Comparison of ENCODE assay signal across 27 cellular contexts in genomic region chr6:50925548-50925947, GRCh38.
A peak's percentile ranks its signal among the peaks of the same experiment; 100 is the strongest.
DNase-seq lines count a peak whose midpoint lies in the region; ATAC-seq, FAIRE-seq and TF ChIP-seq lines count a peak whose summit lies in the region.
"Had no signal": no experiment of that assay in that cellular context is flagged by ENCODE, and none has a peak within 500 bp of the region (broad histone marks: within the 10 kb centered on the region; RNA-seq: fewer than 3 reads in every experiment).

No MANE protein-coding gene starts in this region.

- peak; percentile 74 for FAIRE-seq in K562 (lab: Jason Lieb, UNC)
- FAIRE-seq: A549, D721Med, GM18507 had no signal

- TF ChIP-seq CTCF in K562 (IDR thresholded peaks at IDR 0.05 in 2 of 3, conservative IDR thresholded peaks at IDR 0.05 in 1 of 3; ENCODE audit: insufficient read depth in 2 of 3, low read depth in 1 of 3, low read length in 3 of 3): no peak
- TF ChIP-seq CTCF in brain microvascular endothelial cell (IDR thresholded peaks at IDR 0.05; ENCODE audit: low read depth, low read length, missing control alignments): no peak

- H3K27ac ChIP-seq in K562 (ENCODE audit: extremely low read depth, low read depth, low read length) (no peak overlapping the region), mesendoderm (ENCODE audit: low read depth, low read length) (no peak overlapping the region), brain microvascular endothelial cell (no peak overlapping the region)
- H3K27ac ChIP-seq: A549; BLaER1 treated with 17β-estradiol and CSF1 and Interleukin-3, amounts not matched to agents 10 nM and 100 nM; GM23248; KMS-11; RWPE1 had no signal

- no peak for TF ChIP-seq RAD21 in K562 (CRISPR knock-in tag; conservative IDR thresholded peaks at IDR 0.05 in 1 of 2, IDR thresholded peaks at IDR 0.05 in 1 of 2)

- H2BK15ac ChIP-seq in mesendoderm (replicated peaks; ENCODE audit: low read depth): no peak overlapping the region

- POLR2A ChIA-PET in K562 (lab: Yijun Ruan, JAX): interaction anchor here (0.6 to 0.9 kb wide), 2 partner anchors 20 to 334 kb away, joined by 3 read pairs; no protein-coding TSS in a partner anchor
- POLR2A ChIA-PET in activated CD4-positive, alpha-beta T cell treated with anti-CD3 and anti-CD28 coated beads for 36 hours (lab: Charles Lee): no interaction called here

- no peaks in the 10 kb centered on the region for H3K36me3 Mint-ChIP-seq in activated CD4-positive, alpha-beta T cell treated with anti-CD3 and anti-CD28 coated beads for 36 hours (ENCODE audit: low read depth)

- peak; percentile 51 for DNase-seq in NCI-H69 (lab: John Stamatoyannopoulos, UW)
- DNase-seq in K562 (ENCODE audit: extremely low read depth in 1 of 4, low spot score in 3 of 4): peak in 2 of 4 experiments; percentile 25 to 41
- peak; percentile 15 for DNase-seq in iPS DF 19.7 (ENCODE audit: low read depth, low spot score)
- DNase-seq in mesendoderm: peak; percentile 78
- DNase-seq in activated CD4-positive, alpha-beta T cell treated with anti-CD3 and anti-CD28 coated beads for 36 hours: no peak
- DNase-seq in brain microvascular endothelial cell: no peak
- DNase-seq: AML-193; CD4-positive, alpha-beta T cell; GM23248; HFFc6; IMR-90; MM.1S; NCI-H1048; NCI-H1417; NCI-H1694; NCI-H2081; NCI-H2171; NCI-H526; SHP77 had no signal

- no peak overlapping the region for H3K23ac ChIP-seq in mesendoderm (ENCODE audit: low read length)

- no peaks in the 10 kb centered on the region for H3K9me1 ChIP-seq in K562 (ENCODE audit: control insufficient read depth, insufficient read depth, low read length)

- no peak overlapping the region for H3K4me3 ChIP-seq in K562
- no peak overlapping the region for H3K4me3 ChIP-seq in mesendoderm (ENCODE audit: low read length)
- H3K4me3 ChIP-seq in brain microvascular endothelial cell (ENCODE audit: low read depth, low read length): no peak overlapping the region
- H3K4me3 ChIP-seq: A549; BLaER1 treated with 17β-estradiol and CSF1 and Interleukin-3, amounts not matched to agents 10 nM and 100 nM; GM23248; HAP-1 had no signal

- peaks cover 5% of the 10 kb centered on the region; the same call in 1 of the 2 replicates for H3K9me3 ChIP-seq in K562 (replicated peaks; ENCODE audit: control insufficient read depth, insufficient read depth, low read depth, low read length)
- H3K9me3 ChIP-seq: A549, HAP-1 had no signal

- H4K5ac ChIP-seq in mesendoderm (ENCODE audit: low read length): no peak overlapping the region

- TF ChIP-seq POLR2A in K562 (conservative IDR thresholded peaks at IDR 0.05): no peak

- H3K27me3 ChIP-seq in K562 (ENCODE audit: control insufficient read depth in 2 of 2, insufficient read depth in 2 of 2, low read length in 2 of 2) (no peaks in the 10 kb centered on the region), mesendoderm (ENCODE audit: insufficient read depth, low read length, poor library complexity) (no peaks in the 10 kb centered on the region), brain microvascular endothelial cell (replicated peaks) (no peaks in the 10 kb centered on the region)
- H3K27me3 ChIP-seq: BLaER1 treated with 17β-estradiol and CSF1 and Interleukin-3, amounts not matched to agents 10 nM and 100 nM had no signal

- H2AK5ac ChIP-seq in mesendoderm (ENCODE audit: low read length): no peak overlapping the region

- H2BK5ac ChIP-seq in mesendoderm (ENCODE audit: low read length): no peak overlapping the region

- H2BK120ac ChIP-seq in mesendoderm (ENCODE audit: low read depth, low read length): no peak overlapping the region

- no peaks in the 10 kb centered on the region for H3K27me3 Mint-ChIP-seq in activated CD4-positive, alpha-beta T cell treated with anti-CD3 and anti-CD28 coated beads for 36 hours
- H3K27me3 Mint-ChIP-seq: CD4-positive, alpha-beta T cell had no signal

- TF ChIP-seq EP300 in K562 (IDR thresholded peaks at IDR 0.05; ENCODE audit: low read length): no peak

- peak overlapping the region; percentile 21; the same call in 1 of the 2 replicates for H2AFZ ChIP-seq in K562 (ENCODE audit: low read depth, low read length)
- H2AFZ ChIP-seq: GM23248 had no signal

- H3K18ac ChIP-seq in mesendoderm (ENCODE audit: low read length): no peak overlapping the region

- H3K36me3 ChIP-seq in K562 (ENCODE audit: control insufficient read depth, insufficient read depth, low read length) (no peaks in the 10 kb centered on the region), mesendoderm (ENCODE audit: control insufficient read depth, insufficient read depth, low read length) (no peaks in the 10 kb centered on the region), brain microvascular endothelial cell (replicated peaks) (no peaks in the 10 kb centered on the region)
- H3K36me3 ChIP-seq: BLaER1 treated with 17β-estradiol and CSF1 and Interleukin-3, amounts not matched to agents 10 nM and 100 nM; HAP-1 had no signal

- H3K79me2 ChIP-seq in K562 (ENCODE audit: control insufficient read depth, insufficient read depth, low read length) (no peaks in the 10 kb centered on the region), mesendoderm (ENCODE audit: control insufficient read depth, insufficient read depth, low read length) (no peaks in the 10 kb centered on the region)

- H4K20me1 ChIP-seq in K562 (replicated peaks; ENCODE audit: control insufficient read depth, insufficient read depth, low read length): no peaks in the 10 kb centered on the region
- H4K20me1 ChIP-seq: BLaER1 treated with 17β-estradiol and CSF1 and Interleukin-3, amounts not matched to agents 10 nM and 100 nM had no signal

- no TSS peak for BruUV-seq in K562 (replicated peaks; lab: Mats Ljungman, UMichigan)

- ATAC-seq in K562: peak; percentile 81
- ATAC-seq in activated CD4-positive, alpha-beta T cell treated with anti-CD3 and anti-CD28 coated beads for 36 hours: no peak
- no peak for ATAC-seq in GM18858 (IDR thresholded peaks at IDR 0.05; ENCODE audit: unreplicated experiment)
- ATAC-seq: A549 had no signal

- H3K9ac ChIP-seq in K562 (ENCODE audit: insufficient read depth in 1 of 2, low read depth in 2 of 2, low read length in 2 of 2) (no peak overlapping the region), mesendoderm (ENCODE audit: low read length) (no peak overlapping the region)
- H3K9ac ChIP-seq: BLaER1 treated with 17β-estradiol and CSF1 and Interleukin-3, amounts not matched to agents 10 nM and 100 nM; GM23248; KMS-11 had no signal

- H3K56ac ChIP-seq in mesendoderm (ENCODE audit: low read length): no peak overlapping the region

- H3K9me3 Mint-ChIP-seq in activated CD4-positive, alpha-beta T cell treated with anti-CD3 and anti-CD28 coated beads for 36 hours (ENCODE audit: low read depth): peaks cover 17% of the 10 kb centered on the region

- H3K79me1 ChIP-seq in mesendoderm (ENCODE audit: low read length): no peaks in the 10 kb centered on the region

- in situ Hi-C loops in K562 (cut with MboI): no loop called here
- in situ Hi-C loops in brain microvascular endothelial cell (cut with HindIII; ENCODE audit: low pct_ligation_motif_present, low sequenced_read_pairs): no loop called here

- intact Hi-C loops in K562 (cut with micrococcal nuclease): no loop called here
- intact Hi-C loops in activated CD4-positive, alpha-beta T cell treated with anti-CD3 and anti-CD28 coated beads for 36 hours (cut with DNase I, micrococcal nuclease): no loop called here

- no peak overlapping the region for H4K8ac ChIP-seq in mesendoderm (ENCODE audit: low read depth, low read length)

- no peak overlapping the region for H3K4me3 Mint-ChIP-seq in activated CD4-positive, alpha-beta T cell treated with anti-CD3 and anti-CD28 coated beads for 36 hours
- H3K4me3 Mint-ChIP-seq: CD4-positive, alpha-beta T cell; HFFc6 had no signal

- no peak overlapping the region for H3K27ac Mint-ChIP-seq in activated CD4-positive, alpha-beta T cell treated with anti-CD3 and anti-CD28 coated beads for 36 hours
- H3K27ac Mint-ChIP-seq: CD4-positive, alpha-beta T cell; HFFc6 had no signal

- CTCF ChIA-PET in K562 (lab: Yijun Ruan, JAX; ENCODE audit: low intra/inter-chr PET ratio): no interaction called here
- CTCF ChIA-PET in activated CD4-positive, alpha-beta T cell treated with anti-CD3 and anti-CD28 coated beads for 36 hours (lab: Charles Lee): no interaction called here

- peaks cover 0 to 3% of the 10 kb centered on the region in 2 experiments; a peak in 3 of 5 replicates for H3K4me1 ChIP-seq in K562 (replicated peaks in 1 of 2; ENCODE audit: control insufficient read depth in 2 of 2, insufficient read depth in 2 of 2, low read length in 2 of 2)
- no peaks in the 10 kb centered on the region for H3K4me1 ChIP-seq in mesendoderm (ENCODE audit: control insufficient read depth, low read depth, low read length)
- H3K4me1 ChIP-seq: A549, HAP-1 had no signal

- H3K4me1 Mint-ChIP-seq in activated CD4-positive, alpha-beta T cell treated with anti-CD3 and anti-CD28 coated beads for 36 hours: no peaks in the 10 kb centered on the region

- no peak overlapping the region for H3K4me2 ChIP-seq in K562 (ENCODE audit: insufficient read depth, low read length)
- H3K4me2 ChIP-seq in mesendoderm (ENCODE audit: low read length): no peak overlapping the region
- H3K4me2 ChIP-seq: A549; BLaER1 treated with 17β-estradiol and CSF1 and Interleukin-3, amounts not matched to agents 10 nM and 100 nM; KMS-11 had no signal

- no peak overlapping the region for H3K4ac ChIP-seq in mesendoderm (ENCODE audit: low read depth, low read length)

TF ChIP-seq in K562, 482 proteins besides CTCF, POLR2A, EP300 and RAD21 (continues in another document):
- TF ChIP-seq DNMT1 (IDR thresholded peaks at IDR 0.05) (no peak), KLF10 (CRISPR knock-in tag; IDR thresholded peaks at IDR 0.05) (no peak), MXD1 (CRISPR knock-in tag; IDR thresholded peaks at IDR 0.05; ENCODE audit: borderline replicate concordance, poor library complexity, severe bottlenecking) (no peak), GTF2A2 (tag; IDR thresholded peaks at IDR 0.05) (no peak), SMARCA4 (IDR thresholded peaks at IDR 0.05) (0 out of 2 replicates have a peak, but pooled peaks have one; percentile 41)

Comparison
In these comparisons a context has a peak if more than half of its experiments do, and no peak if none do; other contexts are left out.
1. DNase-seq: peak in NCI-H69 (single experiment), iPS DF 19.7 (single experiment) and mesendoderm (single experiment); none in activated CD4-positive, alpha-beta T cell treated with anti-CD3 and anti-CD28 coated beads for 36 hours (single experiment) and brain microvascular endothelial cell (single experiment).